In genomic region chr1:9909222-9910046, GRCh38 we compare ENCODE assay signal across 8 cellular contexts. TPM values are rescaled to one million over a fixed set of nuclear protein-coding genes. Genes with fewer than 3 reads are reported as not detected.
DNase-seq lines count a peak whose midpoint lies in the region; ATAC-seq and TF ChIP-seq lines count a peak whose summit lies in the region.

No MANE protein-coding gene starts in this region.

- TF ChIP-seq CTCF in foreskin keratinocyte (conservative IDR thresholded peaks at IDR 0.05) = peak; percentile 7
- TF ChIP-seq CTCF in progenitor cell of endocrine pancreas (IDR thresholded peaks at IDR 0.05; ENCODE audit: unreplicated experiment) = no peak

- ATAC-seq in activated T-cell treated with anti-CD3 and anti-CD28 coated beads, Interleukin-2, amount 50 U/mL, for 4 hours = no peak
- ATAC-seq in foreskin keratinocyte (no peak), HG02763 (IDR thresholded peaks at IDR 0.05; ENCODE audit: unreplicated experiment) (no peak)

- no peaks in the 10 kb centered on the region for H3K36me3 Mint-ChIP-seq in activated T-cell treated with anti-CD3 and anti-CD28 coated beads, Interleukin-2, amount 50 U/mL, for 4 hours (ENCODE audit: insufficient read depth)
- H3K36me3 Mint-ChIP-seq in progenitor cell of endocrine pancreas (ENCODE audit: insufficient read depth) = peaks cover 4% of the 10 kb centered on the region

- H3K4me1 ChIP-seq in foreskin keratinocyte = peaks cover 18% of the 10 kb centered on the region

- H3K4me1 Mint-ChIP-seq in activated T-cell treated with anti-CD3 and anti-CD28 coated beads, Interleukin-2, amount 50 U/mL, for 4 hours (ENCODE audit: low read depth) = peaks cover 37% of the 10 kb centered on the region
- peaks cover 42% of the 10 kb centered on the region for H3K4me1 Mint-ChIP-seq in progenitor cell of endocrine pancreas (ENCODE audit: low read depth)

- DNase-seq in activated gamma-delta T cell treated with Interleukin-2 at 50 U/mL for 16 hours (peak; percentile 24), activated gamma-delta T cell (lab: John Stamatoyannopoulos, UW) (no peak), Kasumi-1 (lab: John Stamatoyannopoulos, UW) (peak; percentile 6 to 23), foreskin keratinocyte (no peak), progenitor cell of endocrine pancreas (ENCODE audit: low spot score, unreplicated experiment) (peak; percentile 29), NCI-H2081 treated with DMSO at 0.1 percent for 48 hours (lab: John Stamatoyannopoulos, UW) (no peak)
- peak; percentile 13 for DNase-seq in activated T-cell treated with anti-CD3 and anti-CD28 coated beads, Interleukin-2, amount 50 U/mL, for 4 hours

- peak overlapping the region; percentile 63 for H3K27ac ChIP-seq in foreskin keratinocyte

- no peaks in the 10 kb centered on the region for H3K27me3 Mint-ChIP-seq in activated T-cell treated with anti-CD3 and anti-CD28 coated beads, Interleukin-2, amount 50 U/mL, for 4 hours (ENCODE audit: low read depth)
- H3K27me3 Mint-ChIP-seq in progenitor cell of endocrine pancreas = no peaks in the 10 kb centered on the region

- peak overlapping the region; percentile 89 for H3K4me3 Mint-ChIP-seq in activated T-cell treated with anti-CD3 and anti-CD28 coated beads, Interleukin-2, amount 50 U/mL, for 4 hours
- peak overlapping the region; percentile 99 for H3K4me3 Mint-ChIP-seq in progenitor cell of endocrine pancreas (ENCODE audit: low read depth)

- peak overlapping the region; percentile 97 for H3K27ac Mint-ChIP-seq in progenitor cell of endocrine pancreas

- no peaks in the 10 kb centered on the region for H3K9me3 Mint-ChIP-seq in activated T-cell treated with anti-CD3 and anti-CD28 coated beads, Interleukin-2, amount 50 U/mL, for 4 hours
- no peaks in the 10 kb centered on the region for H3K9me3 Mint-ChIP-seq in progenitor cell of endocrine pancreas (ENCODE audit: low read depth)

- H3K27me3 ChIP-seq in foreskin keratinocyte = no peaks in the 10 kb centered on the region

RNA-seq across cellular contexts. Expression of gene CTNNBIP1, which starts 0.6 kb away (rescaled TPM):
- 1 to 10 TPM; 4.2 to 5.2 (median 4.7) TPM for total RNA-seq in activated T-cell treated with anti-CD3 and anti-CD28 coated beads, Interleukin-2, amount 50 U/mL, for 4 hours
- 136 and 150 TPM in 2 replicates for total RNA-seq in foreskin keratinocyte
- 163 and 183 TPM in 2 replicates for polyA plus RNA-seq in foreskin keratinocyte
- 74.9 and 79.9 TPM in 2 replicates for total RNA-seq in progenitor cell of endocrine pancreas

RNA-seq across cellular contexts. Expression of gene LZIC, which starts 33.8 kb away (rescaled TPM):
- total RNA-seq in activated T-cell treated with anti-CD3 and anti-CD28 coated beads, Interleukin-2, amount 50 U/mL, for 4 hours = 10 to 100 TPM; 31.4 to 35.5 (median 35.5) TPM
- total RNA-seq in foreskin keratinocyte = 34.9 and 35.8 TPM in 2 replicates
- 23.6 and 26.4 TPM in 2 replicates for polyA plus RNA-seq in foreskin keratinocyte
- total RNA-seq in progenitor cell of endocrine pancreas = 32.9 and 37.0 TPM in 2 replicates

RNA-seq across cellular contexts. Expression of gene NMNAT1, which starts 33.8 kb away (rescaled TPM):
- 1 to 10 TPM; 3.8 to 5.9 (median 4.4) TPM for total RNA-seq in activated T-cell treated with anti-CD3 and anti-CD28 coated beads, Interleukin-2, amount 50 U/mL, for 4 hours
- 9.1 and 10.0 TPM in 2 replicates for total RNA-seq in foreskin keratinocyte
- polyA plus RNA-seq in foreskin keratinocyte = 6.7 and 7.8 TPM in 2 replicates
- 10.1 and 11.0 TPM in 2 replicates for total RNA-seq in progenitor cell of endocrine pancreas

Comparison
In these comparisons a context has a peak if more than half of its experiments do, and no peak if none do; other contexts are left out.
1. DNase-seq: peak in activated gamma-delta T cell treated with Interleukin-2 at 50 U/mL for 16 hours (single experiment), Kasumi-1 (2 of 2), activated T-cell treated with anti-CD3 and anti-CD28 coated beads, Interleukin-2, amount 50 U/mL, for 4 hours (single experiment) and progenitor cell of endocrine pancreas (single experiment); none in activated gamma-delta T cell (single experiment), foreskin keratinocyte (0 of 2) and NCI-H2081 treated with DMSO at 0.1 percent for 48 hours (single experiment).
2. RNA of gene CTNNBIP1, which starts 0.6 kb away (total RNA-seq): 136 to 150 TPM in foreskin keratinocyte and 74.9 to 79.9 TPM in progenitor cell of endocrine pancreas; 4.2 to 5.2 TPM in activated T-cell treated with anti-CD3 and anti-CD28 coated beads, Interleukin-2, amount 50 U/mL, for 4 hours; every median in the first group is over 10 times any median in the second.